8 cellular contexts compared by ENCODE assay signal in genomic region chr12:87995581-87996178, GRCh38. TPM values are rescaled to one million over a fixed set of nuclear protein-coding genes. Genes with fewer than 3 reads are reported as not detected.
DNase-seq lines count a peak whose midpoint lies in the region; ATAC-seq and TF ChIP-seq lines count a peak whose summit lies in the region.

No MANE protein-coding gene starts in this region.

- POLR2A ChIA-PET in PC-9 (lab: Charles Lee; ENCODE audit: unreplicated experiment): no interaction called here

- no TSS peak for BruUV-seq in PC-9 (replicated peaks; lab: Mats Ljungman, UMichigan)

- H3K27me3 ChIP-seq in HAP-1 (ENCODE audit: low read depth) (no peaks in the 10 kb centered on the region), PC-9 (ENCODE audit: insufficient read depth, low read depth) (no peaks in the 10 kb centered on the region), prostate gland (replicated peaks; ENCODE audit: insufficient read depth) (no peaks in the 10 kb centered on the region)

- in situ Hi-C loops in HAP-1 (cut with MboI; ENCODE audit: low sequenced_read_pairs): no loop called here

- H3K9me3 ChIP-seq in HAP-1 (no peaks in the 10 kb centered on the region), PC-9 (ENCODE audit: insufficient read depth, low read depth) (no peaks in the 10 kb centered on the region), prostate gland (no peaks in the 10 kb centered on the region)

- WGBS in prostate gland: 5% methylated on average over 8 of the region's 8 CpGs

- intact Hi-C loops in PC-9 (cut with micrococcal nuclease; ENCODE audit: unreplicated experiment): loop anchor here (10.0 kb wide), 1 partner anchor 131 kb away; no protein-coding TSS in a partner anchor
- intact Hi-C loops in head of caudate nucleus (cut with DNase I): no loop called here
- intact Hi-C loops in prostate gland (cut with DNase I): no loop called here

- H3K27ac ChIP-seq in PC-9 (no peak overlapping the region), prostate gland (no peak overlapping the region)

- H3K4me1 ChIP-seq in HAP-1 (peaks cover 5% of the 10 kb centered on the region), PC-9 (replicated peaks; ENCODE audit: insufficient read depth) (no peaks in the 10 kb centered on the region), prostate gland (replicated peaks) (no peaks in the 10 kb centered on the region)

- H3K36me3 ChIP-seq in HAP-1 (replicated peaks) (no peaks in the 10 kb centered on the region), PC-9 (ENCODE audit: low read depth) (no peaks in the 10 kb centered on the region), prostate gland (no peaks in the 10 kb centered on the region)

- H2AFZ ChIP-seq in PC-9: no peak overlapping the region

- DNase-seq in GM12865 (ENCODE audit: low read depth): peak; percentile 64
- DNase-seq in HAP-1 (ENCODE audit: low spot score in 2 of 2): peak; percentile 74 to 76
- DNase-seq in LoVo (ENCODE audit: low spot score): peak; percentile 83
- DNase-seq in PC-9: peak; percentile 45 to 50
- peak; percentile 24 for DNase-seq in activated naive CD4-positive, alpha-beta T cell treated with anti-CD3 and anti-CD28 coated beads, Interleukin-2, amount 50 U/mL, for 16 hours
- peak; percentile 47 to 85 (median 72) for DNase-seq in head of caudate nucleus
- peak; percentile 33 for DNase-seq in prostate gland (ENCODE audit: low spot score)

- TF ChIP-seq CTCF in GM12865 (IDR thresholded peaks at IDR 0.05; ENCODE audit: insufficient read depth, low read depth, low read length, missing control alignments) (peak; percentile 62), PC-9 (conservative IDR thresholded peaks at IDR 0.05) (peak; percentile 89), prostate gland (IDR thresholded peaks at IDR 0.05) (peak in 3 of 4 experiments; percentile 44 to 56 (median 52))

- H3F3A ChIP-seq in PC-9 (ENCODE audit: insufficient read depth, low read depth): no peaks in the 10 kb centered on the region

- TF ChIP-seq POLR2A in prostate gland (IDR thresholded peaks at IDR 0.05): no peak

- H4K20me1 ChIP-seq in PC-9 (ENCODE audit: insufficient read depth): no peaks in the 10 kb centered on the region

- peak overlapping the region; percentile 30; the same call in 1 of the 2 replicates for H3K4me2 ChIP-seq in PC-9

- ATAC-seq in GM19452 (IDR thresholded peaks at IDR 0.05; ENCODE audit: unreplicated experiment): no peak

- no peaks in the 10 kb centered on the region for H3K79me2 ChIP-seq in PC-9 (ENCODE audit: low read depth)

- CTCF ChIA-PET in PC-9 (lab: Charles Lee): no interaction called here

- H3K4me3 ChIP-seq in GM12865 (ENCODE audit: low read depth, low read length) (no peak overlapping the region), HAP-1 (no peak overlapping the region), PC-9 (no peak overlapping the region), prostate gland (no peak overlapping the region)

- no peaks in the 10 kb centered on the region for H3K9me2 ChIP-seq in PC-9 (ENCODE audit: insufficient read depth)

RNA-seq across cellular contexts. Expression of gene C12orf50, which starts 33.5 kb away (rescaled TPM):
- total RNA-seq in PC-9 (2021): not detected in 2 replicates
- total RNA-seq in prostate gland: 1 to 10 TPM in 1 of 2 donors, not detected in 1; 6.7 TPM

Comparison
In these comparisons a context has a peak if more than half of its experiments do, and no peak if none do; other contexts are left out.
1. DNase-seq: peak in every context shown above with its lines; median percentile 83 in LoVo; 75 in HAP-1; 72 in head of caudate nucleus; 64 in GM12865; 48 in PC-9; 33 in prostate gland; 24 in activated naive CD4-positive, alpha-beta T cell treated with anti-CD3 and anti-CD28 coated beads, Interleukin-2, amount 50 U/mL, for 16 hours.